In the genomic region with DNA sequence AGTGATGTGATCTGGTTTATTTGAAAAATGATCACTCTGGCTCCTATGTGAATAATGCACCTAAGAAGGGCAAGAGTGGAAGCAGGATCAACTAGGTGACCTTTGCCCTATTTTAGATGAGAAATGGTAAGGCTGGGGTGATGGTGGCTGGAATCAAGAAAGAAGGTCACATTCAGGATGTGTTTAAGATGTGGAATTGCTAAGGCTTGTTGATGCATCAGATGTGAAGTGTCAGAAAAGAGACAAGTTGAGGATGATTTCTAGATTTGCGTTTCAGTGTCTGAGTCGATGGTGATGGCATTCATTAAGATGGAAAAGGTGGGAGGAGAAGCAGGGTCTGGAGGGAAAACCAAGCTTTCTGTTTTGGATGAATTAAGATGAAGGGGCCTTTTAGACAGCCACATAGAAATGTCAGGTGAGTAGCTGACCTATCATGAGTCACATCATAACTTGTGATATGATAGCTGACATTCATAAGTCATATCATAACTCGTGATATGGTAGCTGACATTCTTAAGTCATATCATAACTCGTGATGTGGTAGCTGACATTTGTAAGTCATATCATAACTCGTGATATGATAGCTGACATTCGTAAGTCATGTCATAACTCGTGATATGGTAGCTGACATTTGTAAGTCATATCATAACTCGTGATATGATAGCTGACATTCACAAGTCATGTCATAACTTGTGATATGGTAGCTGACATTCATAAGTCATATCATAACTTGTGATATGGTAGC, we compare ENCODE assay signal across 16 cellular contexts.
"Had no signal": no experiment of that assay in that cellular context is flagged by ENCODE, and none has a peak within 500 bp of the region (broad histone marks: within the 10 kb centered on the region; RNA-seq: fewer than 3 reads in every experiment).

No MANE protein-coding gene starts in this region.

- H3K9me3 Mint-ChIP-seq: central memory CD8-positive, alpha-beta T cell; nephron progenitor cell had no signal

- H3K27me3 ChIP-seq: body of pancreas, gastroesophageal sphincter, spleen, stomach had no signal

- H3K27me3 Mint-ChIP-seq: central memory CD8-positive, alpha-beta T cell had no signal

- H3K36me3 ChIP-seq: gastroesophageal sphincter, left ventricle myocardium inferior, spleen, stomach, thoracic aorta had no signal

- H3K4me3 Mint-ChIP-seq: central memory CD8-positive, alpha-beta T cell; nephron progenitor cell had no signal

- H3K4me1 Mint-ChIP-seq: central memory CD8-positive, alpha-beta T cell had no signal

- ATAC-seq: body of pancreas, gastroesophageal sphincter, sciatic nerve had no signal

- DNase-seq: activated CD4-positive, alpha-beta T cell treated with anti-CD3 and anti-CD28 coated beads, Interleukin-2, amount 50 U/mL, for 4 hours; body of pancreas; cortex of kidney; effector CD8-positive, alpha-beta T cell; islet precursor cell; left ventricle myocardium inferior; mesendoderm; nephron progenitor cell; stimulated activated CD4-positive, alpha-beta T cell treated with anti-CD3 and anti-CD28 coated beads, Interleukin-1b, Interleukin-23, amount 100 ng/mL, for 48 hours; stomach had no signal

- H3K9me3 ChIP-seq: body of pancreas, gastroesophageal sphincter, left ventricle myocardium inferior, spleen, stomach, thoracic aorta had no signal

- H3K27ac ChIP-seq: body of pancreas, epithelial cell of prostate, gastroesophageal sphincter, left ventricle myocardium inferior, spleen, stomach, thoracic aorta had no signal

- H3K4me3 ChIP-seq: body of pancreas, gastroesophageal sphincter, left ventricle myocardium inferior, spleen, stomach, thoracic aorta had no signal
